Comparison of ENCODE assay signal across 8 cellular contexts in the genomic region with DNA sequence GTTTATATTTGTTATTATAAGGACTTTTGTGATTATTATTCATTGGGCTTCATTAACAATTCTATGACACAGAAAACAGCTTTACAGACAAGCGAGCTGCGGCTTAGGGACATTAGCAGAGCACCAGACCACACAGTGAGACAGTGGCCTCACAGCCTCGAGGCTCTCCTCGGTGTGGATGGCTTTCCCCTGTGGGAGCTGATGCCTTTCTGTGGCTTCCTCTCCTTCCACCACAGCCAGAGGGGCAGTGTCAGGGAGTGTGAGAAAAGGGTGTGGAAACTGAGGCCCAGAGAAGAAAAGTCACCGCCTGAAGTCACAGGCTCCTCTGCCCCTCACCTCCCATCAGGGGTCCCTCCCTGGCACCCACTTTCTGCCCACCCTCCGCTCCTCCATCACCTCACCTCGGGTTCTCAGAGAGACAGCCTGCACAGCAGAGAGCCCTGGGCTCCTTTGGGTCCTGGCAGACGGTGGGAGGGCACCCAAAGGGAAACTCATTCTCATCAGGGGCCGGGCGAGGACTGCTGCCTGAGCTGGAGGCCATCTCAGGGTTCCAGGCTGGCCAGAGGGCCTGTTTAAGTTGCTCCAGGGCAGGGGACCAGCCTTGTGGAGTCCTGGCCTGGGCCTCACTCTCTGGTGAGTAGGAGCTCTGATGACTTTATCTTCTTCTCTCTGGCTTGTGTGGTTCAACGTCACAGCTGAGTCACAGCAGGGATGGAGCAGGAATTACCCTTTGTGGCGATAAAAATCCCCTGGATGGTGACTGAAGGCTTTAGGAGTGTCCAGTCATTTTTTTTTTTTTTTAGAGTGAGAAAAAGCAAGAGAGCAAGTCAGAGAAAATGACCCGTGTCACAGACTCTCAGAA. TPM values are rescaled to one million over a fixed set of nuclear protein-coding genes. Genes with fewer than 3 reads are reported as not detected.
DNase-seq lines count a peak whose midpoint lies in the region; ATAC-seq and TF ChIP-seq lines count a peak whose summit lies in the region.

No MANE protein-coding gene starts in this region.

- peak; percentile 63 for DNase-seq in AG10803 (ENCODE audit: low read depth)
- DNase-seq in GM20000 (ENCODE audit: low spot score): peak; percentile 78
- DNase-seq in activated T-cell treated with anti-CD3 and anti-CD28 coated beads for 24 hours (ENCODE audit: low read depth): peak; percentile 81
- peak in 1 of 5 donors; percentile 53 for DNase-seq in heart left ventricle
- peak; percentile 79 for DNase-seq in stimulated activated CD4-positive, alpha-beta T cell treated with anti-CD3 and anti-CD28 coated beads, Interleukin-2, amount 100 ng/mL, for 4 hours (ENCODE audit: low read depth)
- no peak for DNase-seq in NCI-H1092 (lab: John Stamatoyannopoulos, UW)
- no peak for DNase-seq in NCI-H748 treated with DMSO at 0.1 percent for 48 hours (lab: John Stamatoyannopoulos, UW)

- no peaks in the 10 kb centered on the region for H3K9me3 ChIP-seq in heart left ventricle

- peak overlapping the region; percentile 62 to 93 (median 92) for H3K4me3 Mint-ChIP-seq in IgD-negative memory B cell

- no peaks in the 10 kb centered on the region for H3K27me3 Mint-ChIP-seq in IgD-negative memory B cell

- H3K27me3 ChIP-seq in heart left ventricle: no peaks in the 10 kb centered on the region

- no peak for TF ChIP-seq POLR2A in heart left ventricle (IDR thresholded peaks at IDR 0.05)

- H3K9me3 Mint-ChIP-seq in IgD-negative memory B cell: no peaks in the 10 kb centered on the region

- peaks cover 0 to 92% (median 20%) of the 10 kb centered on the region in 12 donors for H3K4me1 ChIP-seq in heart left ventricle

- H3K36me3 ChIP-seq in heart left ventricle: peaks cover 0 to 13% (median 0%) of the 10 kb centered on the region in 9 donors

- peaks cover 57 to 71% (median 59%) of the 10 kb centered on the region in 3 donors for H3K4me1 Mint-ChIP-seq in IgD-negative memory B cell

- peak in 2 of 4 donors; percentile 23 to 37 for ATAC-seq in heart left ventricle

- H3K4me3 ChIP-seq in AG10803 (ENCODE audit: low read length): no peak overlapping the region
- peak overlapping the region in 3 of 12 donors; percentile 6 to 92 (median 8) for H3K4me3 ChIP-seq in heart left ventricle

- peak overlapping the region; percentile 79 to 97 (median 85) for H3K27ac Mint-ChIP-seq in IgD-negative memory B cell

- no peak for TF ChIP-seq CTCF in AG10803 (conservative IDR thresholded peaks at IDR 0.05; ENCODE audit: low read length)
- TF ChIP-seq CTCF in GM20000 (IDR thresholded peaks at IDR 0.05; ENCODE audit: extremely low read depth, missing control alignments): no peak
- no peak for TF ChIP-seq CTCF in heart left ventricle (IDR thresholded peaks at IDR 0.05)

- intact Hi-C loops in heart left ventricle (cut with DNase I): loop anchor here in 2 of 10 donors (5.0 kb wide), 1 partner anchor 48 kb away; the partner anchor contains the start of gene PHF19 (in 2 of the 2)

- WGBS in heart left ventricle, 4 donors: 63 to 75% (median 71%) methylated on average over 10 to 13 of the region's 13 CpGs

- peaks cover 5% of the 10 kb centered on the region for H3K36me3 Mint-ChIP-seq in IgD-negative memory B cell

- peak overlapping the region in 7 of 12 donors; percentile 3 to 98 (median 35) for H3K27ac ChIP-seq in heart left ventricle

RNA-seq across cellular contexts. Expression of gene TRAF1, which starts 0.8 kb away (rescaled TPM):
- polyA plus RNA-seq in IgD-negative memory B cell (1.3 TPM), heart left ventricle (1 to 10 TPM; 1.7 to 2.4 TPM)
- 1 to 10 TPM in 7 of 9 donors, under 1 TPM in 2; 0.93 to 7.8 (median 1.8) TPM for total RNA-seq in heart left ventricle

RNA-seq across cellular contexts. Expression of gene PHF19, which starts 48.8 kb away (rescaled TPM):
- 3.9 TPM for polyA plus RNA-seq in IgD-negative memory B cell
- total RNA-seq in heart left ventricle: 10 to 100 TPM in 8 of 9 donors, 1 to 10 TPM in 1; 9.6 to 28.0 (median 12.5) TPM
- 10 to 100 TPM; 11.0 to 15.4 TPM for polyA plus RNA-seq in heart left ventricle

Comparison
In these comparisons a context has a peak if more than half of its experiments do, and no peak if none do; other contexts are left out.
1. DNase-seq: peak in AG10803 (single experiment), GM20000 (single experiment), activated T-cell treated with anti-CD3 and anti-CD28 coated beads for 24 hours (single experiment) and stimulated activated CD4-positive, alpha-beta T cell treated with anti-CD3 and anti-CD28 coated beads, Interleukin-2, amount 100 ng/mL, for 4 hours (single experiment); none in NCI-H1092 (single experiment) and NCI-H748 treated with DMSO at 0.1 percent for 48 hours (single experiment).